Comparison of ENCODE assay signal across 8 cellular contexts in genomic region chr9:104177003-104177611, GRCh38.
DNase-seq lines count a peak whose midpoint lies in the region; ATAC-seq and TF ChIP-seq lines count a peak whose summit lies in the region.

No MANE protein-coding gene starts in this region.

- H3K4me3 ChIP-seq in BE2C (ENCODE audit: low read depth, low read length) (no peak overlapping the region), esophagus muscularis mucosa (no peak overlapping the region)

- peaks cover 4% of the 10 kb centered on the region for H3K27me3 Mint-ChIP-seq in activated naive CD4-positive, alpha-beta T cell treated with anti-CD3 and anti-CD28 coated beads for 36 hours (ENCODE audit: low read depth)

- H3K36me3 ChIP-seq in BE2C (no peaks in the 10 kb centered on the region), esophagus muscularis mucosa (no peaks in the 10 kb centered on the region)

- peak; percentile 35 for TF ChIP-seq CTCF in BE2C (IDR thresholded peaks at IDR 0.05; ENCODE audit: low read depth, low read length)
- peak in 2 of 3 experiments; percentile 9 to 28 for TF ChIP-seq CTCF in esophagus muscularis mucosa (IDR thresholded peaks at IDR 0.05)

- DNase-seq in BE2C (no peak), NCI-H2081 treated with DMSO at 0.1 percent for 48 hours (lab: John Stamatoyannopoulos, UW) (peak; percentile 12), esophagus muscularis mucosa (ENCODE audit: extremely low spot score) (no peak), nucleus accumbens (lab: John Stamatoyannopoulos, UW) (no peak), anterior cingulate cortex (lab: John Stamatoyannopoulos, UW) (no peak)
- no peak for DNase-seq in activated naive CD4-positive, alpha-beta T cell treated with anti-CD3 and anti-CD28 coated beads for 36 hours
- DNase-seq in stimulated activated CD4-positive, alpha-beta T cell treated with anti-CD3 and anti-CD28 coated beads, Interleukin-15, amount 100 ng/mL, for 24 hours: no peak

- intact Hi-C loops in esophagus muscularis mucosa (cut with DNase I): no loop called here
- intact Hi-C loops in activated naive CD4-positive, alpha-beta T cell treated with anti-CD3 and anti-CD28 coated beads for 36 hours (cut with micrococcal nuclease): loop anchor here (1.0 kb wide), 2 partner anchors 209 to 566 kb away; no protein-coding TSS in a partner anchor

- TF ChIP-seq EP300 in esophagus muscularis mucosa (IDR thresholded peaks at IDR 0.05): no peak

- H3K36me3 Mint-ChIP-seq in activated naive CD4-positive, alpha-beta T cell treated with anti-CD3 and anti-CD28 coated beads for 36 hours (ENCODE audit: low read depth): no peaks in the 10 kb centered on the region

- no peak overlapping the region for H3K27ac ChIP-seq in esophagus muscularis mucosa (replicated peaks in 1 of 4)

- no peak overlapping the region for H3K4me3 Mint-ChIP-seq in activated naive CD4-positive, alpha-beta T cell treated with anti-CD3 and anti-CD28 coated beads for 36 hours

- H3K4me1 Mint-ChIP-seq in activated naive CD4-positive, alpha-beta T cell treated with anti-CD3 and anti-CD28 coated beads for 36 hours (ENCODE audit: low read depth): no peaks in the 10 kb centered on the region

- CTCF ChIA-PET in activated naive CD4-positive, alpha-beta T cell treated with anti-CD3 and anti-CD28 coated beads for 36 hours (lab: Charles Lee): interaction anchor here (0.6 to 1.7 kb wide), 4 partner anchors 30 to 506 kb away, joined by 3 to 4 read pairs (median 4); no protein-coding TSS in a partner anchor

- ATAC-seq in GM21390 (IDR thresholded peaks at IDR 0.05; ENCODE audit: unreplicated experiment): peak; percentile 55

- H3K4me1 ChIP-seq in BE2C (no peaks in the 10 kb centered on the region), esophagus muscularis mucosa (no peaks in the 10 kb centered on the region)

- H3K9me3 ChIP-seq in BE2C: no peaks in the 10 kb centered on the region
- no peaks in the 10 kb centered on the region for H3K9me3 ChIP-seq in esophagus muscularis mucosa

- TF ChIP-seq POLR2A in esophagus muscularis mucosa (IDR thresholded peaks at IDR 0.05; ENCODE audit: low read depth): no peak

- H3K27me3 ChIP-seq in BE2C: no peaks in the 10 kb centered on the region; the same call in 1 of the 2 replicates
- no peaks in the 10 kb centered on the region for H3K27me3 ChIP-seq in esophagus muscularis mucosa

- WGBS in esophagus muscularis mucosa: 61% methylated on average over 3 of the region's 3 CpGs

- H3K9me3 Mint-ChIP-seq in activated naive CD4-positive, alpha-beta T cell treated with anti-CD3 and anti-CD28 coated beads for 36 hours: no peaks in the 10 kb centered on the region

- H3K27ac Mint-ChIP-seq in activated naive CD4-positive, alpha-beta T cell treated with anti-CD3 and anti-CD28 coated beads for 36 hours: no peak overlapping the region
